ENCODE assay signal across 1 cellular context in genomic region chr3:186609247-186609868, GRCh38.
TF ChIP-seq lines count a peak whose summit lies in the region.

No MANE protein-coding gene starts in this region.

TF ChIP-seq in HepG2, 621 proteins besides CTCF, POLR2A, EP300 and RAD21:
- TF ChIP-seq SNAI1 (CRISPR knock-in tag; IDR thresholded peaks at IDR 0.05; ENCODE audit: borderline replicate concordance) (0 out of 2 replicates have a peak, but pooled peaks have one; percentile 39), SMC3 (IDR thresholded peaks at IDR 0.05; ENCODE audit: low read length) (peak; percentile 50; the same call in 1 of the 2 replicates), THAP9 (CRISPR knock-in tag; IDR thresholded peaks at IDR 0.05; ENCODE audit: borderline replicate concordance) (0 out of 2 replicates have a peak, but pooled peaks have one; percentile 17), ZNF761 (CRISPR knock-in tag; conservative IDR thresholded peaks at IDR 0.05) (no peak), STAG1 (CRISPR knock-in tag; IDR thresholded peaks at IDR 0.05) (peak; percentile 79), ZFX (CRISPR knock-in tag; IDR thresholded peaks at IDR 0.05; ENCODE audit: low read depth) (0 out of 2 replicates have a peak, but pooled peaks have one; percentile 30), ZNF607 (CRISPR knock-in tag; IDR thresholded peaks at IDR 0.05; ENCODE audit: borderline replicate concordance) (no peak), CEBPG (CRISPR knock-in tag; IDR thresholded peaks at IDR 0.05) (0 out of 2 replicates have a peak, but pooled peaks have one; percentile 12), EHMT2 (IDR thresholded peaks at IDR 0.05; ENCODE audit: borderline replicate concordance, low read depth, low read length) (peak; percentile 58; the same call in 1 of the 2 replicates), ZNF343 (CRISPR knock-in tag; IDR thresholded peaks at IDR 0.05) (no peak), MED1 (CRISPR knock-in tag; IDR thresholded peaks at IDR 0.05) (peak; percentile 53; the same call in 1 of the 2 replicates), YY1 (IDR thresholded peaks at IDR 0.05; ENCODE audit: insufficient read depth, insufficient replicate concordance, low read depth, low read length) (peak; percentile 71)
